Comparison of ENCODE assay signal across 16 cellular contexts in genomic region chr9:108552459-108553040, GRCh38.
DNase-seq lines count a peak whose midpoint lies in the region; ATAC-seq, FAIRE-seq and TF ChIP-seq lines count a peak whose summit lies in the region.
"Had no signal": no experiment of that assay in that cellular context is flagged by ENCODE, and none has a peak within 500 bp of the region (broad histone marks: within the 10 kb centered on the region; RNA-seq: fewer than 3 reads in every experiment).

No MANE protein-coding gene starts in this region.

- H3K27ac ChIP-seq in IMR-90 (ENCODE audit: insufficient read depth, low read length) (no peak overlapping the region), pancreas (peak overlapping the region in 2 of 4 donors; percentile 22 to 55)
- H3K27ac ChIP-seq: C4-2B had no signal

- ATAC-seq in IMR-90 (ENCODE audit: low read depth), result no peak
- peak; percentile 85 to 94 (median 92) for ATAC-seq in pancreas
- no peak for ATAC-seq in GM19035 (IDR thresholded peaks at IDR 0.05; ENCODE audit: unreplicated experiment)
- ATAC-seq: stimulated activated naive CD8-positive, alpha-beta T cell treated with anti-CD3 and anti-CD28 coated beads, Interleukin-15, amount 100 ng/mL, for 72 hours had no signal

- H2BK120ac ChIP-seq in IMR-90 (ENCODE audit: low read depth, low read length), result 0 out of 2 replicates have a peak overlapping the region, but pooled peaks have one; percentile 51

- H3K36me3 ChIP-seq in IMR-90 (ENCODE audit: control insufficient read depth, insufficient read depth, low read length) (no peaks in the 10 kb centered on the region), bronchial epithelial cell (ENCODE audit: control insufficient read depth, insufficient read depth, low read length) (no peaks in the 10 kb centered on the region), pancreas (no peaks in the 10 kb centered on the region)

- H3K23ac ChIP-seq in IMR-90 (ENCODE audit: low read depth, low read length), result no peak overlapping the region

- intact Hi-C loops in IMR-90 (cut with micrococcal nuclease) (loop anchor here (5.0 kb wide), 3 partner anchors 110 to 915 kb away; no protein-coding TSS in a partner anchor), pancreas (cut with DNase I) (loop anchor here in 1 of 3 donors (10.0 kb wide), 1 partner anchor 1078 kb away; no protein-coding TSS in a partner anchor)

- H2AFZ ChIP-seq in IMR-90 (replicated peaks; ENCODE audit: low read length, poor library complexity), result no peak overlapping the region

- no peak overlapping the region for H4K5ac ChIP-seq in IMR-90 (ENCODE audit: low read depth, low read length)

- H4K8ac ChIP-seq in IMR-90 (ENCODE audit: low read depth in 2 of 2, low read length in 2 of 2), result no peak overlapping the region

- H3K4me1 ChIP-seq in IMR-90 (ENCODE audit: control insufficient read depth, insufficient read depth, low read length) (peaks cover 16% of the 10 kb centered on the region), pancreas (peaks cover 0 to 21% (median 5%) of the 10 kb centered on the region in 3 donors)

- peaks cover 2% of the 10 kb centered on the region; the same call in 1 of the 2 replicates for H3K9me1 ChIP-seq in IMR-90 (ENCODE audit: insufficient read depth, low read length)

- no peak overlapping the region; the same call in 1 of the 2 replicates for H3K14ac ChIP-seq in IMR-90 (replicated peaks; ENCODE audit: low read depth, low read length)

- peak overlapping the region; percentile 78 for H2AK5ac ChIP-seq in IMR-90 (ENCODE audit: low read depth, low read length)

- H4K91ac ChIP-seq in IMR-90 (ENCODE audit: insufficient read depth, low read depth, low read length), result no peak overlapping the region; the same call in 1 of the 2 replicates

- POLR2A ChIA-PET in IMR-90 (lab: Charles Lee; ENCODE audit: unreplicated experiment), result no interaction called here

- no peak overlapping the region for H3K9ac ChIP-seq in IMR-90 (ENCODE audit: low read depth, low read length)

- H3K27me3 ChIP-seq in IMR-90 (ENCODE audit: control insufficient read depth, insufficient read depth, low read length), result no peaks in the 10 kb centered on the region
- no peaks in the 10 kb centered on the region for H3K27me3 ChIP-seq in bronchial epithelial cell (ENCODE audit: control insufficient read depth, insufficient read depth, low read length)
- H3K27me3 ChIP-seq in pancreas, result no peaks in the 10 kb centered on the region

- CTCF ChIA-PET in IMR-90 (lab: Yijun Ruan, JAX), result interaction anchor here (0.6 to 2.0 kb wide), 4 partner anchors 9 to 116 kb away, joined by 3 to 5 read pairs (median 4); no protein-coding TSS in a partner anchor

- H3K18ac ChIP-seq in IMR-90 (ENCODE audit: low read depth, low read length), result peak overlapping the region; percentile 40

- H3K79me1 ChIP-seq in IMR-90 (ENCODE audit: low read depth in 1 of 2, low read length in 2 of 2), result no peaks in the 10 kb centered on the region

- in situ Hi-C loops in IMR-90 (cut with MboI; ENCODE audit: low sequenced_read_pairs), result loop anchor here (25.0 kb wide), 1 partner anchor 815 kb away; no protein-coding TSS in a partner anchor
- in situ Hi-C loops in KBM-7 (cut with MboI; ENCODE audit: low pct_unique_long_range_greater_than_20kb, low sequenced_read_pairs), result no loop called here

- WGBS in IMR-90 (ENCODE audit: extremely low coverage in 2 of 2, insufficient read length in 1 of 2), 2 experiments, result 73% methylated on average over 3 of the region's 7 CpGs; no CpG with 5 or more reads in 1 of the 2 experiments
- WGBS in pancreas, 2 donors, result 35 to 41% methylated on average over 7 of the region's 7 CpGs

- DNase-seq in Daoy (ENCODE audit: low read depth) (peak; percentile 82), IMR-90 (peak; percentile 23), bronchial epithelial cell (ENCODE audit: low read depth) (peak; percentile 98), pancreas (peak in 4 of 6 donors; percentile 63 to 75 (median 68)), KBM-7 (no peak)
- no peak for DNase-seq in stimulated activated CD4-positive, alpha-beta T cell treated with anti-CD3 and anti-CD28 coated beads, Interleukin-4, amount 100 ng/mL, for 1 hour
- DNase-seq in stimulated activated CD4-positive, alpha-beta T cell treated with anti-CD3 and anti-CD28 coated beads, Interleukin-1b, Interleukin-23, amount 100 ng/mL, for 48 hours, result no peak
- DNase-seq: activated T-cell treated with anti-CD3 and anti-CD28 coated beads, Interleukin-2, amount 50 U/mL, for 1 hour; effector CD8-positive, alpha-beta T cell; midbrain; NCI-H1092; posterior cingulate gyrus; stimulated activated CD4-positive, alpha-beta T cell treated with anti-CD3 and anti-CD28 coated beads, Interleukin-4, amount 100 ng/mL, for 4 hours; stimulated activated naive CD8-positive, alpha-beta T cell treated with anti-CD3 and anti-CD28 coated beads, Interleukin-15, amount 100 ng/mL, for 72 hours had no signal

- H2BK20ac ChIP-seq in IMR-90 (ENCODE audit: low read depth, low read length), result no peak overlapping the region; the same call in 1 of the 2 replicates

- no TSS peak for BruUV-seq in IMR-90 (replicated peaks; lab: Mats Ljungman, UMichigan)

- no peak overlapping the region for H2BK5ac ChIP-seq in IMR-90 (ENCODE audit: low read depth, low read length, poor library complexity, severe bottlenecking)

- dilution Hi-C loops in IMR-90 (cut with HindIII; ENCODE audit: low sequenced_read_pairs, unreplicated experiment), result no loop called here

- TF ChIP-seq RAD21 in IMR-90 (IDR thresholded peaks at IDR 0.05; ENCODE audit: low read length), result no peak

- H2AK9ac ChIP-seq in IMR-90 (replicated peaks; ENCODE audit: low read depth, low read length, poor library complexity), result peak overlapping the region; percentile 63

- no peaks in the 10 kb centered on the region for H4K20me1 ChIP-seq in IMR-90 (ENCODE audit: insufficient read depth, low read length)

- H3K4ac ChIP-seq in IMR-90 (ENCODE audit: low read depth, low read length), result peak overlapping the region; percentile 57; the same call in 1 of the 2 replicates

- no peak overlapping the region for H3K56ac ChIP-seq in IMR-90 (ENCODE audit: extremely low read depth, insufficient read depth, low read length)

- no peaks in the 10 kb centered on the region for H3K9me3 ChIP-seq in IMR-90 (ENCODE audit: control insufficient read depth, insufficient read depth, low read length)
- H3K9me3 ChIP-seq in pancreas, result no peaks in the 10 kb centered on the region

- FAIRE-seq in bronchial epithelial cell (lab: Jason Lieb, UNC) (peak; percentile 94), pancreas (lab: Jason Lieb, UNC) (no peak)

- H3K4me2 ChIP-seq in IMR-90 (ENCODE audit: low read depth, low read length), result no peak overlapping the region

- H3K4me3 ChIP-seq in IMR-90 (ENCODE audit: insufficient read depth, low read depth, low read length), result no peak overlapping the region
- no peak overlapping the region for H3K4me3 ChIP-seq in bronchial epithelial cell (ENCODE audit: low read depth, low read length)
- H3K4me3 ChIP-seq in pancreas, result no peak overlapping the region

- no peak overlapping the region for H2BK15ac ChIP-seq in IMR-90 (ENCODE audit: low read depth, low read length)

- TF ChIP-seq CTCF in IMR-90 (conservative IDR thresholded peaks at IDR 0.05; ENCODE audit: low read depth, low read length) (no peak), bronchial epithelial cell (IDR thresholded peaks at IDR 0.05; ENCODE audit: insufficient read depth, low read length, severe bottlenecking) (no peak), pancreas (IDR thresholded peaks at IDR 0.05) (no peak)

- no peak for TF ChIP-seq POLR2A in IMR-90 (IDR thresholded peaks at IDR 0.05; ENCODE audit: low read depth, low read length)

TF ChIP-seq in IMR-90, 13 proteins besides CTCF, POLR2A, EP300 and RAD21:
- no peak for TF ChIP-seq NFE2L2 (IDR thresholded peaks at IDR 0.05; ENCODE audit: low read depth, low read length)

Comparison
In these comparisons a context has a peak if more than half of its experiments do, and no peak if none do; other contexts are left out.
1. DNase-seq: peak in Daoy (single experiment), IMR-90 (single experiment), bronchial epithelial cell (single experiment) and pancreas (4 of 6); none in KBM-7 (single experiment), stimulated activated CD4-positive, alpha-beta T cell treated with anti-CD3 and anti-CD28 coated beads, Interleukin-4, amount 100 ng/mL, for 1 hour (single experiment) and stimulated activated CD4-positive, alpha-beta T cell treated with anti-CD3 and anti-CD28 coated beads, Interleukin-1b, Interleukin-23, amount 100 ng/mL, for 48 hours (single experiment).
2. ATAC-seq: peak in pancreas (4 of 4); none in IMR-90 (single experiment) and GM19035 (single experiment).